Comparison of ENCODE assay signal across 6 cellular contexts in the genomic region with DNA sequence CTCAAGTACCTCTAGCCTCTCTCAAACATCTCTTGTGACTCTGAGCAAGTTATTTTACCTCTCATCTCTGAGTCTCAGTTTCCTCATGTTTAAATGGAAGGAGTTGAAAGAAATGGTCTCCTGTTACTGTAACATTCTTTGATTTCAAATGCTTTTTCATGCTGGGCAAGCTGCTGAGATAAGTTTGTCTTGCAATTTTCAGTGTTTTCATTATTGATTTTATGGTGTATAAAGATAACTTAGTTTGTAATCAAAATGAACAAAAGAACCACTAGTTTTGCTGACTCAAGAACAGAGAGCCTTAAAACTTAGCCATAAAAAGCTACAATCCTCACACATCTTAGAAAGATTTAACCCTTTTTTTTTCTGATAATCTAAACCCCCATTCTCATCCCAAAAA.
"Had no signal": no experiment of that assay in that cellular context is flagged by ENCODE, and none has a peak within 500 bp of the region (broad histone marks: within the 10 kb centered on the region; RNA-seq: fewer than 3 reads in every experiment).

No MANE protein-coding gene starts in this region.

- DNase-seq: GM23248, H7, IMR-90, KG1 had no signal

- H3K9me3 ChIP-seq: HAP-1 had no signal

- H3K27ac ChIP-seq: GM23248 had no signal

- H3K9ac ChIP-seq: GM23248 had no signal

- H3K36me3 ChIP-seq: HAP-1 had no signal

- H3K4me3 ChIP-seq: GM23248, HAP-1, K562 had no signal

- H3K4me1 ChIP-seq: HAP-1 had no signal
